14 cellular contexts compared by ENCODE assay signal in genomic region chr2:151967829-151968722, GRCh38.
DNase-seq lines count a peak whose midpoint lies in the region; FAIRE-seq and TF ChIP-seq lines count a peak whose summit lies in the region.
"Had no signal": no experiment of that assay in that cellular context is flagged by ENCODE, and none has a peak within 500 bp of the region (broad histone marks: within the 10 kb centered on the region; RNA-seq: fewer than 3 reads in every experiment).

No MANE protein-coding gene starts in this region.

- no peak for TF ChIP-seq POLR2A in GM12892 (IDR thresholded peaks at IDR 0.05; ENCODE audit: low read depth, low read length)

- DNase-seq in GM12892 (ENCODE audit: insufficient read length) (no peak), OCI-M1 (lab: John Stamatoyannopoulos, UW) (peak; percentile 34), cerebellar cortex (ENCODE audit: low spot score) (peak; percentile 22), nephron progenitor cell (no peak), CD1c-positive myeloid dendritic cell (ENCODE audit: extremely low spot score) (no peak), GM19240 (ENCODE audit: insufficient read length, low spot score) (no peak), D721Med (ENCODE audit: insufficient read length, low spot score) (no peak)
- DNase-seq: CD4-positive, CD25-positive, alpha-beta regulatory T cell; CD8-positive, alpha-beta memory T cell; COR-L47; DMS153; DMS79; GDM1 had no signal

- no peaks in the 10 kb centered on the region for H3K27me3 Mint-ChIP-seq in nephron progenitor cell (ENCODE audit: low read depth, poor library complexity)
- H3K27me3 Mint-ChIP-seq: CD4-positive, CD25-positive, alpha-beta regulatory T cell had no signal

- peaks cover 4% of the 10 kb centered on the region for H3K9me3 Mint-ChIP-seq in nephron progenitor cell
- H3K9me3 Mint-ChIP-seq: CD4-positive, CD25-positive, alpha-beta regulatory T cell; CD8-positive, alpha-beta memory T cell had no signal

- no peak overlapping the region for H3K27ac Mint-ChIP-seq in nephron progenitor cell
- H3K27ac Mint-ChIP-seq: B cell; CD4-positive, CD25-positive, alpha-beta regulatory T cell had no signal

- peak overlapping the region; percentile 7 for H3K4me3 Mint-ChIP-seq in nephron progenitor cell
- H3K4me3 Mint-ChIP-seq: B cell; CD4-positive, CD25-positive, alpha-beta regulatory T cell; CD8-positive, alpha-beta memory T cell had no signal

- H3K36me3 Mint-ChIP-seq in nephron progenitor cell (ENCODE audit: low read depth) = peaks cover 24% of the 10 kb centered on the region
- H3K36me3 Mint-ChIP-seq: CD4-positive, CD25-positive, alpha-beta regulatory T cell; CD8-positive, alpha-beta memory T cell had no signal

- FAIRE-seq in GM12892 (lab: Jason Lieb, UNC) = peak; percentile 83
- no peak for FAIRE-seq in D721Med (lab: Jason Lieb, UNC)

- H3K4me1 Mint-ChIP-seq in nephron progenitor cell = peaks cover 57% of the 10 kb centered on the region
- H3K4me1 Mint-ChIP-seq: B cell; CD8-positive, alpha-beta memory T cell had no signal

- TF ChIP-seq CTCF in nephron progenitor cell (IDR thresholded peaks at IDR 0.05) (no peak), D721Med (IDR thresholded peaks at IDR 0.05; ENCODE audit: insufficient read depth, missing control alignments) (no peak)

Comparison
In these comparisons a context has a peak if more than half of its experiments do, and no peak if none do; other contexts are left out.
1. DNase-seq: peak in OCI-M1 (single experiment) and cerebellar cortex (single experiment); none in GM12892 (single experiment), nephron progenitor cell (single experiment), CD1c-positive myeloid dendritic cell (single experiment), GM19240 (single experiment) and D721Med (single experiment).